8 cellular contexts compared by ENCODE assay signal in the genomic region with DNA sequence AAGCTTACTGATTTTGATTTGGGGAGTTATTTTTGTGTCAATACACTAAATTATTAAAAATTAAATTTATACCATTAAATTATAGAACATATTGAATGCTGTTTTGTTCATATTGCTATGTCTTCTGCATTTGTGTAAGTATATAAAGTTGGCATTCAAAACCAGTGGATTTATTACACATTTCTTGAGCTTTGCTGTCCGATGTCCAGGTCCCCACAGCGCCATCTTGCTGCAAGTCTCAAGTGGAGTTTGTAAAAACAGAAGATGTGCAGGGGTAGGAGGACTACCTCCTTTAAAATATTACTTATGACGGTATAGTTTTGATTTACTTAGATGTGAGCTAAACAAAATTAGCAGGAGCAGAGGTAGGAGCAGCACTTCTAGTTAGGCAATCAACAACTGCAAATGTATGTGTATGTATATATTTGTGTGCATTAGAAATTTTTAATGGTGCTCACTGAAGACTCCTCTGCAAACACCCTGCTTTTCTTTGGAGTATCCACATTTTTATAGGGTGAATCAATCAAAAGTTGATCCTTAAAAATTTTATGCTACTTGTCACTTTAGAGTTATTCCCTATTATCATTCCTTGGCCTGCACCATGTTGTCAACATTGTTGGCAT. TPM values are rescaled to one million over a fixed set of nuclear protein-coding genes. Genes with fewer than 3 reads are reported as not detected.
DNase-seq lines count a peak whose midpoint lies in the region; ATAC-seq and TF ChIP-seq lines count a peak whose summit lies in the region.

No MANE protein-coding gene starts in this region.

- peak in 5 of 6 experiments; percentile 13 to 41 (median 30) for TF ChIP-seq CTCF in adrenal gland (IDR thresholded peaks at IDR 0.05)

- no peak for TF ChIP-seq POLR2A in adrenal gland (IDR thresholded peaks at IDR 0.05)

- H3K9me3 ChIP-seq in adrenal gland (replicated peaks in 1 of 3) (no peaks in the 10 kb centered on the region), right cardiac atrium (ENCODE audit: control insufficient read depth, low read length) (no peaks in the 10 kb centered on the region)

- peak overlapping the region in 1 of 4 donors; percentile 15 for H3K4me3 ChIP-seq in adrenal gland
- H3K4me3 ChIP-seq in right cardiac atrium (ENCODE audit: low read length) = no peak overlapping the region

- 34 to 41% (median 39%) methylated on average over 3 of the region's 3 CpGs for WGBS in adrenal gland, 4 donors
- 40% methylated on average over 3 of the region's 3 CpGs for WGBS in right cardiac atrium

- peaks cover 0 to 25% of the 10 kb centered on the region in 2 donors for H3K36me3 ChIP-seq in adrenal gland (replicated peaks in 1 of 2)

- H3K4me1 ChIP-seq in adrenal gland (replicated peaks in 1 of 2) (peaks cover 57 to 98% of the 10 kb centered on the region in 2 donors), right cardiac atrium (ENCODE audit: control insufficient read depth, insufficient read depth, low read length) (peaks cover 14% of the 10 kb centered on the region)

- intact Hi-C loops in adrenal gland (cut with DNase I) = no loop called here
- intact Hi-C loops in right cardiac atrium (cut with DNase I) = no loop called here

- H3K27ac ChIP-seq in adrenal gland (peak overlapping the region in 4 of 5 donors; percentile 16 to 85 (median 31)), right cardiac atrium (ENCODE audit: low read length) (no peak overlapping the region)

- no peaks in the 10 kb centered on the region for H3K27me3 ChIP-seq in adrenal gland
- H3K27me3 ChIP-seq in right cardiac atrium (ENCODE audit: control insufficient read depth, insufficient read depth) = no peaks in the 10 kb centered on the region

- DNase-seq in activated gamma-delta T cell treated with Interleukin-2 at 50 U/mL for 16 hours = peak; percentile 36
- no peak for DNase-seq in activated gamma-delta T cell (lab: John Stamatoyannopoulos, UW)
- peak; percentile 67 for DNase-seq in RPMI8226
- peak in 1 of 7 donors; percentile 74 for DNase-seq in adrenal gland
- peak in 2 of 3 donors; percentile 55 to 56 for DNase-seq in right cardiac atrium
- DNase-seq in stimulated activated CD4-positive, alpha-beta T cell treated with anti-CD3 and anti-CD28 coated beads, Interleukin-4, amount 100 ng/mL, for 4 hours = peak; percentile 26 to 34

- peak in 1 of 2 donors; percentile 5 for ATAC-seq in right cardiac atrium
- no peak for ATAC-seq in HG03565 (IDR thresholded peaks at IDR 0.05; ENCODE audit: unreplicated experiment)
- no peak for ATAC-seq in GM19452 (IDR thresholded peaks at IDR 0.05; ENCODE audit: unreplicated experiment)

RNA-seq across cellular contexts. Expression of gene CPEB4, which starts 37.4 kb away (rescaled TPM):
- total RNA-seq in adrenal gland (100 to 1,000 TPM; 107 to 381 (median 155) TPM), right cardiac atrium (100 to 1,000 TPM in 2 of 4 donors, 10 to 100 TPM in 2; 92.4 to 152 (median 98.8) TPM)
- polyA plus RNA-seq in adrenal gland (10 to 100 TPM; 34.4 to 60.2 (median 42.9) TPM), right cardiac atrium (23.9 TPM)
